1 cellular context compared by ENCODE assay signal in the genomic region with DNA sequence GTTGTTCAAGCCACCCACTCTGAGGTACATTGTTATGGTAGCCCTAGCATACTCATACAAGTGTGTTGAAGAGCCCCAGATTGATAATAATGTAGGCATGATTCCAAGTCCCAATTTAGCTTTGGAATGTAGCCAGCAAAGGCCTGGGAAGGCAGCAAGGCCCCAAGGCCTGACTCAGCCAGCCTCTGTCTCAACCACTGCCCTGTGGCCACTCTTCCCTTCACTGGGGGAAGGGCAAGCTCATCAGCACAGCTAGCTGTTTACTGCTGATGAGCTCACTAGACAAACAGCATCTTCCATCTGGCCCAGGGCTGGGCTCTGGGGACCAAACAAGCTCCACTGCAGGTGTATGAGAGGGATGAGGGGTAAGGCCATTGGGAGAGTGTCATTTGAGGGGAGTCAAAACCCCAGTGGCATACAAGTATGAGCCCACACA.
A peak's percentile ranks its signal among the peaks of the same experiment; 100 is the strongest.
TF ChIP-seq lines count a peak whose summit lies in the region.

No MANE protein-coding gene starts in this region.

TF ChIP-seq in HepG2, 621 proteins besides CTCF, POLR2A, EP300 and RAD21:
- TF ChIP-seq DNMT3B (CRISPR knock-in tag; conservative IDR thresholded peaks at IDR 0.05): no peak
- no peak for TF ChIP-seq MXD4 (CRISPR knock-in tag; IDR thresholded peaks at IDR 0.05)
- no peak for TF ChIP-seq ZBTB42 (CRISPR knock-in tag; IDR thresholded peaks at IDR 0.05)
- no peak for TF ChIP-seq ARID2 (CRISPR knock-in tag; IDR thresholded peaks at IDR 0.05; ENCODE audit: borderline replicate concordance)
- no peak for TF ChIP-seq NBN (conservative IDR thresholded peaks at IDR 0.05)
- TF ChIP-seq, protein P1, sequence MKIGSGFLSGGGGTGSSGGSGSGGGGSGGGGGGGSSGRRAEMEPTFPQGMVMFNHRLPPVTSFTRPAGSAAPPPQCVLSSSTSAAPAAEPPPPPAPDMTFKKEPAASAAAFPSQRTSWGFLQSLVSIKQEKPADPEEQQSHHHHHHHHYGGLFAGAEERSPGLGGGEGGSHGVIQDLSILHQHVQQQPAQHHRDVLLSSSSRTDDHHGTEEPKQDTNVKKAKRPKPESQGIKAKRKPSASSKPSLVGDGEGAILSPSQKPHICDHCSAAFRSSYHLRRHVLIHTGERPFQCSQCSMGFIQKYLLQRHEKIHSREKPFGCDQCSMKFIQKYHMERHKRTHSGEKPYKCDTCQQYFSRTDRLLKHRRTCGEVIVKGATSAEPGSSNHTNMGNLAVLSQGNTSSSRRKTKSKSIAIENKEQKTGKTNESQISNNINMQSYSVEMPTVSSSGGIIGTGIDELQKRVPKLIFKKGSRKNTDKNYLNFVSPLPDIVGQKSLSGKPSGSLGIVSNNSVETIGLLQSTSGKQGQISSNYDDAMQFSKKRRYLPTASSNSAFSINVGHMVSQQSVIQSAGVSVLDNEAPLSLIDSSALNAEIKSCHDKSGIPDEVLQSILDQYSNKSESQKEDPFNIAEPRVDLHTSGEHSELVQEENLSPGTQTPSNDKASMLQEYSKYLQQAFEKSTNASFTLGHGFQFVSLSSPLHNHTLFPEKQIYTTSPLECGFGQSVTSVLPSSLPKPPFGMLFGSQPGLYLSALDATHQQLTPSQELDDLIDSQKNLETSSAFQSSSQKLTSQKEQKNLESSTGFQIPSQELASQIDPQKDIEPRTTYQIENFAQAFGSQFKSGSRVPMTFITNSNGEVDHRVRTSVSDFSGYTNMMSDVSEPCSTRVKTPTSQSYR (CRISPR knock-in tag; IDR thresholded peaks at IDR 0.05; ENCODE audit: borderline replicate concordance): peak; percentile 27; the same call in 1 of the 2 replicates
- peak; percentile 52 for TF ChIP-seq FOSL2 (CRISPR knock-in tag; IDR thresholded peaks at IDR 0.05)
- TF ChIP-seq FOXP1 (IDR thresholded peaks at IDR 0.05): no peak
- TF ChIP-seq FOXP1 (CRISPR knock-in tag; IDR thresholded peaks at IDR 0.05): 0 out of 2 replicates have a peak, but pooled peaks have one; percentile 10
- no peak for TF ChIP-seq ZNF17 (CRISPR knock-in tag; IDR thresholded peaks at IDR 0.05)
- peak; percentile 88; the same call in 1 of the 2 replicates for TF ChIP-seq ZNF709 (CRISPR knock-in tag; IDR thresholded peaks at IDR 0.05)
